Comparison of ENCODE assay signal across 8 cellular contexts in genomic region chr5:65482280-65482726, GRCh38. TPM values are rescaled to one million over a fixed set of nuclear protein-coding genes. Genes with fewer than 3 reads are reported as not detected.
A peak's percentile ranks its signal among the peaks of the same experiment; 100 is the strongest.
DNase-seq lines count a peak whose midpoint lies in the region; ATAC-seq and TF ChIP-seq lines count a peak whose summit lies in the region.

No MANE protein-coding gene starts in this region.

- H3K36me3 Mint-ChIP-seq in H9 (ENCODE audit: insufficient read depth in 1 of 3, low read depth in 3 of 3) (no peaks in the 10 kb centered on the region; a peak in 1 of 7 replicates), T-helper 17 cell (ENCODE audit: low read depth) (no peaks in the 10 kb centered on the region)

- H2AFZ ChIP-seq in H9 (ENCODE audit: low read length), result no peak overlapping the region

- no peak overlapping the region for H4K91ac ChIP-seq in H9 (ENCODE audit: insufficient read length, low read depth, low read length)

- no peak overlapping the region for H3K4ac ChIP-seq in H9 (ENCODE audit: low read depth, low read length)

- H3K79me1 ChIP-seq in H9 (ENCODE audit: insufficient read depth, low read depth, low read length, poor library complexity, severe bottlenecking), result no peaks in the 10 kb centered on the region

- ATAC-seq in T-helper 17 cell, result peak; percentile 35
- no peak for ATAC-seq in HG03025 (IDR thresholded peaks at IDR 0.05; ENCODE audit: low FRiP score, unreplicated experiment)

- TF ChIP-seq CTCF in H9 (conservative IDR thresholded peaks at IDR 0.05) (no peak), fibroblast of mammary gland (conservative IDR thresholded peaks at IDR 0.05; ENCODE audit: control insufficient read depth, insufficient read depth, low read depth, low read length) (no peak)

- H3K79me2 ChIP-seq in H9 (ENCODE audit: insufficient read depth, low read length), result no peaks in the 10 kb centered on the region

- H3K18ac ChIP-seq in H9 (ENCODE audit: insufficient read length, low read depth, low read length), result no peak overlapping the region

- H3K4me1 Mint-ChIP-seq in H9 (peaks cover 20% of the 10 kb centered on the region in 2 experiments), T-helper 17 cell (peaks cover 17% of the 10 kb centered on the region)

- H3K27ac Mint-ChIP-seq in H9 (peak overlapping the region; percentile 59 to 95 (median 90); a peak in 6 of 7 replicates), T-helper 17 cell (peak overlapping the region; percentile 93)

- H2AK5ac ChIP-seq in H9 (ENCODE audit: insufficient read length, low read length), result no peak overlapping the region

- H3K23me2 ChIP-seq in H9 (ENCODE audit: insufficient read length, low read depth, low read length, poor library complexity, severe bottlenecking), result peaks cover 18% of the 10 kb centered on the region

- H3K23ac ChIP-seq in H9 (ENCODE audit: insufficient read length, low read depth, low read length), result no peak overlapping the region

- peak overlapping the region; percentile 74 for H3K4me2 ChIP-seq in H9 (ENCODE audit: insufficient read depth, insufficient read length, low read length)

- no peak overlapping the region; a peak in 2 of 5 replicates for H3K4me3 Mint-ChIP-seq in H9
- H3K4me3 Mint-ChIP-seq in T-helper 17 cell, result peak overlapping the region; percentile 98

- H2BK20ac ChIP-seq in H9 (ENCODE audit: low read depth, low read length, poor library complexity, severe bottlenecking), result no peak overlapping the region

- H3K27me3 ChIP-seq in H9 (ENCODE audit: insufficient read depth, low read length), result no peaks in the 10 kb centered on the region; the same call in 1 of the 2 replicates

- no CpG with 5 or more reads among the region's 6 CpGs for WGBS in H9 (ENCODE audit: extremely low coverage, insufficient read length, low lambda C conversion rate)

- H4K5ac ChIP-seq in H9 (ENCODE audit: insufficient read length, low read depth, low read length), result no peak overlapping the region

- DNase-seq in CD1c-positive myeloid dendritic cell (ENCODE audit: extremely low spot score) (peak; percentile 18), H9 (no peak), T-helper 17 cell (no peak), fibroblast of mammary gland (ENCODE audit: low read depth) (peak; percentile 65), non-pigmented ciliary epithelial cell (ENCODE audit: low read depth) (peak; percentile 32), cerebellar nuclear complex (lab: John Stamatoyannopoulos, UW) (no peak), foreskin melanocyte (no peak)

- no peak overlapping the region for H3T11ph ChIP-seq in H9 (ENCODE audit: low read length)

- no peak overlapping the region for H2BK12ac ChIP-seq in H9 (ENCODE audit: insufficient read length, low read depth, low read length)

- H4K20me1 ChIP-seq in H9 (ENCODE audit: control insufficient read depth, insufficient read depth, insufficient read length), result no peaks in the 10 kb centered on the region

- H2BK15ac ChIP-seq in H9 (ENCODE audit: low read depth, low read length), result no peak overlapping the region

- H3K9ac ChIP-seq in H9 (ENCODE audit: extremely low read depth, insufficient read length, low read length), result no peak overlapping the region

- no peaks in the 10 kb centered on the region for H3K27me3 Mint-ChIP-seq in H9 (ENCODE audit: low read depth)
- H3K27me3 Mint-ChIP-seq in T-helper 17 cell, result no peaks in the 10 kb centered on the region

- peak overlapping the region; percentile 75 for H3K4me3 ChIP-seq in fibroblast of mammary gland (ENCODE audit: control insufficient read depth, low read depth, low read length)

- H3K14ac ChIP-seq in H9 (ENCODE audit: insufficient read depth, low read length), result no peak overlapping the region

- H2BK120ac ChIP-seq in H9 (ENCODE audit: low read depth, low read length, poor library complexity, severe bottlenecking), result no peak overlapping the region

- H3K4me1 ChIP-seq in H9 (ENCODE audit: insufficient read depth, low read length), result no peaks in the 10 kb centered on the region; the same call in 1 of the 2 replicates

- H3K27ac ChIP-seq in H9 (ENCODE audit: insufficient read length, low read depth, low read length), result peak overlapping the region; percentile 13

- H4K8ac ChIP-seq in H9 (replicated peaks; ENCODE audit: insufficient read length, low read depth, low read length), result no peak overlapping the region

- H3K56ac ChIP-seq in H9 (ENCODE audit: insufficient read length, low read depth, low read length), result no peak overlapping the region

- no peaks in the 10 kb centered on the region for H3K9me3 ChIP-seq in H9 (ENCODE audit: control insufficient read depth, low read depth, low read length)
- H3K9me3 ChIP-seq in T-helper 17 cell (ENCODE audit: control insufficient read depth, low read length, poor library complexity, severe bottlenecking), result no peaks in the 10 kb centered on the region

- no peak overlapping the region for H2BK5ac ChIP-seq in H9 (ENCODE audit: insufficient read length, low read length)

- no peaks in the 10 kb centered on the region; a peak in 2 of 5 replicates for H3K9me3 Mint-ChIP-seq in H9

RNA-seq across cellular contexts. Expression of gene ADAMTS6, which starts 0.6 kb away (rescaled TPM):
- total RNA-seq in H9 (2021), result 0.29 and 0.33 TPM in 2 replicates
- 1 to 10 TPM; 1.4 to 2.4 TPM for total RNA-seq in T-helper 17 cell

Comparison
In these comparisons a context has a peak if more than half of its experiments do, and no peak if none do; other contexts are left out.
1. DNase-seq: peak in CD1c-positive myeloid dendritic cell (single experiment), fibroblast of mammary gland (single experiment) and non-pigmented ciliary epithelial cell (single experiment); none in H9 (single experiment), T-helper 17 cell (0 of 3), cerebellar nuclear complex (0 of 2) and foreskin melanocyte (single experiment).